In the genomic region with DNA sequence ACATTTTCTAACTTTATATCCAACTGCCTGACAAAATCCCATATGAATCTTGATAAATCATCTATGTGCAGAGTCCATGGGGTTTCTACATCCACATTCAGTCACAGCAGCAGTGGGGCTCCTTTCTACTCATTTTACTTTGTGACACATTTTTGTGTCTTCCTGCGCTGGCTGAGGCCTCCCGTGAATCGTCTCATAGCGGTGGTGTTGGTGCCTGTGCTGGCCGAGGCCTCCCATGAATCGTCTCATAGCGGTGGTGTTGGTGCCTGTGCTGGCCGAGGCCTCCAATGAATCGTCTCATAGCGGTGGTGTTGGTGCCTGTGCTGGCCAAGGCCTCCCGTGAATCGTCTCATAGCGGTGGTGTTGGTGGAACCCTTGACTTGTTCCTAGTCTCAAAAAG, we compare ENCODE assay signal across 16 cellular contexts. TPM values are rescaled to one million over a fixed set of nuclear protein-coding genes. Genes with fewer than 3 reads are reported as not detected.
DNase-seq lines count a peak whose midpoint lies in the region; ATAC-seq and TF ChIP-seq lines count a peak whose summit lies in the region.
"Had no signal": no experiment of that assay in that cellular context is flagged by ENCODE, and none has a peak within 500 bp of the region (broad histone marks: within the 10 kb centered on the region; RNA-seq: fewer than 3 reads in every experiment).

No MANE protein-coding gene starts in this region.

- no peak overlapping the region for H3K4me3 Mint-ChIP-seq in nephron progenitor cell

- peaks cover 6% of the 10 kb centered on the region for H3K27me3 Mint-ChIP-seq in nephron progenitor cell (ENCODE audit: low read depth, poor library complexity)

- H3K9me3 Mint-ChIP-seq in nephron progenitor cell = peaks cover 5% of the 10 kb centered on the region

- WGBS in heart right ventricle, 2 donors = 93 to 94% methylated on average over 13 of the region's 13 CpGs
- WGBS in lower leg skin, 2 donors = 91 to 93% methylated on average over 13 of the region's 13 CpGs

- H3K4me1 ChIP-seq in heart right ventricle = peaks cover 0 to 4% (median 3%) of the 10 kb centered on the region in 9 donors

- H3K36me3 ChIP-seq in heart right ventricle = no peaks in the 10 kb centered on the region

- no peaks in the 10 kb centered on the region for H3K36me3 Mint-ChIP-seq in nephron progenitor cell (ENCODE audit: low read depth)
- H3K36me3 Mint-ChIP-seq: CD4-positive, CD25-positive, alpha-beta regulatory T cell had no signal

- no peaks in the 10 kb centered on the region for H3K27me3 ChIP-seq in heart right ventricle

- peak; percentile 59 for DNase-seq in cardiac septum (ENCODE audit: low spot score)
- no peak for DNase-seq in heart right ventricle
- peak; percentile 8 to 36 for DNase-seq in lower leg skin (ENCODE audit: low spot score in 2 of 2)
- DNase-seq in sciatic nerve (ENCODE audit: low spot score) = peak; percentile 15
- DNase-seq in stimulated activated naive CD4-positive, alpha-beta T cell treated with Interleukin-2 at 50 U/mL for 16 hours (lab: John Stamatoyannopoulos, UW) = no peak
- no peak for DNase-seq in activated effector memory CD4-positive, alpha-beta T cell treated with Interleukin-2 at 50 U/mL for 16 hours
- DNase-seq in nephron progenitor cell = no peak
- DNase-seq: ACHN; CD4-positive, CD25-positive, alpha-beta regulatory T cell; DMS79 treated with DMSO at 0.1 percent for 48 hours; GDM1; NCI-H1092; NCI-H2107; NCI-H226; NCI-H526 had no signal

- H3K4me3 ChIP-seq in heart right ventricle (no peak overlapping the region), lower leg skin (ENCODE audit: low read depth, poor library complexity, severe bottlenecking) (no peak overlapping the region)

- H3K27ac ChIP-seq in heart right ventricle = no peak overlapping the region
- H3K27ac ChIP-seq: KMS-11 had no signal

- no peaks in the 10 kb centered on the region for H3K9me3 ChIP-seq in heart right ventricle

- intact Hi-C loops in cardiac septum (cut with DNase I) = no loop called here
- intact Hi-C loops in heart right ventricle (cut with DNase I) = no loop called here
- intact Hi-C loops in lower leg skin (cut with DNase I; ENCODE audit: low total_unique reads) = no loop called here
- intact Hi-C loops in sciatic nerve (cut with DNase I) = no loop called here

- H3K4me1 Mint-ChIP-seq in nephron progenitor cell = peaks cover under 1% of the 10 kb centered on the region

- TF ChIP-seq CTCF in heart right ventricle (IDR thresholded peaks at IDR 0.05) (no peak), lower leg skin (IDR thresholded peaks at IDR 0.05) (no peak), nephron progenitor cell (IDR thresholded peaks at IDR 0.05) (no peak)

- H3K27ac Mint-ChIP-seq in nephron progenitor cell = no peak overlapping the region
- H3K27ac Mint-ChIP-seq: CD4-positive, CD25-positive, alpha-beta regulatory T cell had no signal

- ATAC-seq in heart right ventricle = no peak
- ATAC-seq in sciatic nerve = no peak

- no peak for TF ChIP-seq POLR2A in lower leg skin (IDR thresholded peaks at IDR 0.05)

RNA-seq across cellular contexts. Expression of a gene that starts 17.0 kb away (rescaled TPM):
- total RNA-seq in cardiac septum (9.7 TPM), heart right ventricle (10 to 100 TPM in 1 of 10 donors, 1 to 10 TPM in 9; 3.9 to 12.7 (median 6.3) TPM), lower leg skin (10 to 100 TPM in 3 of 4 donors, 1 to 10 TPM in 1; 9.0 to 18.4 (median 17.1) TPM), sciatic nerve (148 TPM)
- polyA plus RNA-seq in heart right ventricle = 1 to 10 TPM; 4.2 to 6.9 TPM

Comparison
In these comparisons a context has a peak if more than half of its experiments do, and no peak if none do; other contexts are left out.
1. DNase-seq: peak in cardiac septum (single experiment), lower leg skin (2 of 2) and sciatic nerve (single experiment); none in heart right ventricle (0 of 2), stimulated activated naive CD4-positive, alpha-beta T cell treated with Interleukin-2 at 50 U/mL for 16 hours (single experiment), activated effector memory CD4-positive, alpha-beta T cell treated with Interleukin-2 at 50 U/mL for 16 hours (single experiment) and nephron progenitor cell (single experiment).